Comparison of ENCODE assay signal across 32 cellular contexts in genomic region chr10:117745301-117745700, GRCh38.
"Had no signal": no experiment of that assay in that cellular context is flagged by ENCODE, and none has a peak within 500 bp of the region (broad histone marks: within the 10 kb centered on the region; RNA-seq: fewer than 3 reads in every experiment).

No MANE protein-coding gene starts in this region.

- H3K4me1 ChIP-seq: adrenal gland, body of pancreas had no signal

- H3K4me3 ChIP-seq: adrenal gland, body of pancreas had no signal

- H3K27ac Mint-ChIP-seq: activated B cell treated with CpG ODN at 0.5 μM for 24 hours; activated CD4-positive, alpha-beta memory T cell treated with anti-CD3 and anti-CD28 coated beads for 36 hours; activated CD8-positive, alpha-beta memory T cell treated with anti-CD3 and anti-CD28 coated beads, Interleukin-2, amount 10 ng/mL, durations not matched to agents 7 days and 5 days; activated CD8-positive, alpha-beta T cell treated with anti-CD3 and anti-CD28 coated beads, Interleukin-2, amount 10 ng/mL, durations not matched to agents 7 days and 5 days; activated naive CD4-positive, alpha-beta T cell treated with anti-CD3 and anti-CD28 coated beads for 36 hours; activated naive CD4-positive, alpha-beta T cell treated with anti-CD3 and anti-CD28 coated beads, Interleukin-2, amount 50 U/mL, for 24 hours; activated naive CD8-positive, alpha-beta T cell treated with anti-CD3 and anti-CD28 coated beads for 36 hours; activated naive CD8-positive, alpha-beta T cell treated with anti-CD3 and anti-CD28 coated beads, Interleukin-2, amount 50 U/mL, for 24 hours; activated T-helper 1 cell treated with anti-CD3 and anti-CD28 coated beads, Interleukin-12 subunit alpha, Interleukin-12 subunit beta, Interleukin-2, Interleukin-4 antibody, amounts not matched to agents 30 ng/mL and 10 ng/mL and 1 ng/mL, durations not matched to agents 14 hours and 24 hours and 36 hours; activated T-helper 2 cell treated with anti-CD3 and anti-CD28 coated beads, Interferon-gamma antibody, Interleukin-2, Interleukin-4, amounts not matched to agents 10 μg/mL and 5 μg/mL and 100 μg/mL, durations not matched to agents 14 hours and 24 hours and 36 hours; endodermal cell; T-helper 17 cell; T-helper 2 cell treated with Interferon-gamma antibody and Interleukin-4, amounts not matched to agents 5 μg/mL and 100 μg/mL, for 36 hours had no signal

- ATAC-seq: activated CD4-positive, CD25-positive, alpha-beta regulatory T cell treated with anti-CD3 and anti-CD28 coated beads, Interleukin-2, amount 50 U/mL, for 24 hours; activated CD8-positive, alpha-beta memory T cell treated with anti-CD3 and anti-CD28 coated beads, Interleukin-2, amount 10 ng/mL, durations not matched to agents 7 days and 5 days; activated CD8-positive, alpha-beta T cell treated with anti-CD3 and anti-CD28 coated beads, Interleukin-2, amount 10 ng/mL, durations not matched to agents 7 days and 5 days; activated naive CD8-positive, alpha-beta T cell treated with anti-CD3 and anti-CD28 coated beads, Interleukin-2, amount 50 U/mL, for 24 hours; body of pancreas; esophagus mucosa; T-helper 17 cell had no signal

- H3K36me3 Mint-ChIP-seq: activated CD4-positive, alpha-beta memory T cell treated with anti-CD3 and anti-CD28 coated beads for 36 hours; activated CD8-positive, alpha-beta memory T cell treated with anti-CD3 and anti-CD28 coated beads, Interleukin-2, amount 10 ng/mL, durations not matched to agents 7 days and 5 days; activated naive CD4-positive, alpha-beta T cell treated with anti-CD3 and anti-CD28 coated beads, Interleukin-2, amount 50 U/mL, for 24 hours; activated naive CD8-positive, alpha-beta T cell treated with anti-CD3 and anti-CD28 coated beads for 36 hours had no signal

- H3K9me3 ChIP-seq: adrenal gland, body of pancreas had no signal

- H3K36me3 ChIP-seq: adrenal gland, WERI-Rb-1 had no signal

- H3K27ac ChIP-seq: adrenal gland, body of pancreas, WERI-Rb-1 had no signal

- H3K27me3 Mint-ChIP-seq: activated CD8-positive, alpha-beta memory T cell treated with anti-CD3 and anti-CD28 coated beads, Interleukin-2, amount 10 ng/mL, durations not matched to agents 7 days and 5 days; activated naive CD4-positive, alpha-beta T cell treated with anti-CD3 and anti-CD28 coated beads, Interleukin-2, amount 50 U/mL, for 24 hours had no signal

- H3K4me1 Mint-ChIP-seq: activated B cell treated with CpG ODN at 0.5 μM for 24 hours; activated CD8-positive, alpha-beta memory T cell treated with anti-CD3 and anti-CD28 coated beads, Interleukin-2, amount 10 ng/mL, durations not matched to agents 7 days and 5 days; activated naive CD4-positive, alpha-beta T cell treated with anti-CD3 and anti-CD28 coated beads, Interleukin-2, amount 50 U/mL, for 24 hours; activated naive CD8-positive, alpha-beta T cell treated with anti-CD3 and anti-CD28 coated beads for 36 hours; activated naive CD8-positive, alpha-beta T cell treated with anti-CD3 and anti-CD28 coated beads, Interleukin-2, amount 50 U/mL, for 24 hours; endodermal cell; T-helper 17 cell had no signal

- H3K27me3 ChIP-seq: adrenal gland, body of pancreas had no signal

- H3K9me3 Mint-ChIP-seq: activated B cell treated with CpG ODN at 0.5 μM for 24 hours; activated CD4-positive, alpha-beta memory T cell treated with anti-CD3 and anti-CD28 coated beads for 36 hours; activated naive CD4-positive, alpha-beta T cell treated with anti-CD3 and anti-CD28 coated beads for 36 hours; activated naive CD4-positive, alpha-beta T cell treated with anti-CD3 and anti-CD28 coated beads, Interleukin-2, amount 50 U/mL, for 24 hours; activated naive CD8-positive, alpha-beta T cell treated with anti-CD3 and anti-CD28 coated beads for 36 hours; activated naive CD8-positive, alpha-beta T cell treated with anti-CD3 and anti-CD28 coated beads, Interleukin-2, amount 50 U/mL, for 24 hours; activated T-helper 1 cell treated with anti-CD3 and anti-CD28 coated beads, Interleukin-12 subunit alpha, Interleukin-12 subunit beta, Interleukin-2, Interleukin-4 antibody, amounts not matched to agents 30 ng/mL and 10 ng/mL and 1 ng/mL, durations not matched to agents 14 hours and 24 hours and 36 hours; activated T-helper 2 cell treated with anti-CD3 and anti-CD28 coated beads, Interferon-gamma antibody, Interleukin-2, Interleukin-4, amounts not matched to agents 10 μg/mL and 5 μg/mL and 100 μg/mL, durations not matched to agents 14 hours and 24 hours and 36 hours; endodermal cell; T-helper 2 cell treated with Interferon-gamma antibody and Interleukin-4, amounts not matched to agents 5 μg/mL and 100 μg/mL, for 36 hours had no signal

- DNase-seq: activated B cell treated with CpG ODN at 0.5 μM for 24 hours; activated CD4-positive, alpha-beta memory T cell treated with anti-CD3 and anti-CD28 coated beads for 36 hours; activated CD4-positive, alpha-beta T cell treated with anti-CD3 and anti-CD28 coated beads for 48 hours; activated CD4-positive, alpha-beta T cell treated with anti-CD3 and anti-CD28 coated beads, Interleukin-2, amount 50 U/mL, for 1 hour; activated CD8-positive, alpha-beta memory T cell treated with anti-CD3 and anti-CD28 coated beads, Interleukin-2, amount 10 ng/mL, durations not matched to agents 7 days and 5 days; activated CD8-positive, alpha-beta memory T cell treated with anti-CD3 and anti-CD28 coated beads, Interleukin-2, amount 50 U/mL, for 4 hours; activated CD8-positive, alpha-beta T cell treated with anti-CD3 and anti-CD28 coated beads, Interleukin-2, amount 10 ng/mL, durations not matched to agents 7 days and 5 days; activated effector memory CD4-positive, alpha-beta T cell treated with anti-CD3 and anti-CD28 coated beads, Interleukin-2, amount 50 U/mL, for 16 hours; activated naive CD4-positive, alpha-beta T cell treated with anti-CD3 and anti-CD28 coated beads for 36 hours; activated naive CD8-positive, alpha-beta T cell treated with anti-CD3 and anti-CD28 coated beads for 36 hours; activated naive CD8-positive, alpha-beta T cell treated with anti-CD3 and anti-CD28 coated beads, Interleukin-2, amount 50 U/mL, for 24 hours; activated T-cell treated with anti-CD3 and anti-CD28 coated beads, Interleukin-2, amount 50 U/mL, for 1 hour; activated T-cell treated with anti-CD3 and anti-CD28 coated beads, Interleukin-2, amount 50 U/mL, for 48 hours; amygdala; aorta; body of pancreas; cortex of kidney; dermis blood vessel endothelial cell; effector CD8-positive, alpha-beta T cell; endodermal cell; foreskin fibroblast; T-helper 1 cell; T-helper 17 cell; T1000; WERI-Rb-1 had no signal

- H3K4me3 Mint-ChIP-seq: activated B cell treated with CpG ODN at 0.5 μM for 24 hours; activated CD4-positive, alpha-beta memory T cell treated with anti-CD3 and anti-CD28 coated beads for 36 hours; activated CD8-positive, alpha-beta memory T cell treated with anti-CD3 and anti-CD28 coated beads, Interleukin-2, amount 10 ng/mL, durations not matched to agents 7 days and 5 days; activated CD8-positive, alpha-beta T cell treated with anti-CD3 and anti-CD28 coated beads, Interleukin-2, amount 10 ng/mL, durations not matched to agents 7 days and 5 days; activated naive CD4-positive, alpha-beta T cell treated with anti-CD3 and anti-CD28 coated beads for 36 hours; activated naive CD4-positive, alpha-beta T cell treated with anti-CD3 and anti-CD28 coated beads, Interleukin-2, amount 50 U/mL, for 24 hours; activated naive CD8-positive, alpha-beta T cell treated with anti-CD3 and anti-CD28 coated beads for 36 hours; activated naive CD8-positive, alpha-beta T cell treated with anti-CD3 and anti-CD28 coated beads, Interleukin-2, amount 50 U/mL, for 24 hours; activated T-helper 1 cell treated with anti-CD3 and anti-CD28 coated beads, Interleukin-12 subunit alpha, Interleukin-12 subunit beta, Interleukin-2, Interleukin-4 antibody, amounts not matched to agents 30 ng/mL and 10 ng/mL and 1 ng/mL, durations not matched to agents 14 hours and 24 hours and 36 hours; endodermal cell; T-helper 17 cell; T-helper 2 cell treated with Interferon-gamma antibody and Interleukin-4, amounts not matched to agents 5 μg/mL and 100 μg/mL, for 36 hours had no signal
